ENCODE assay signal across 32 cellular contexts in the genomic region with DNA sequence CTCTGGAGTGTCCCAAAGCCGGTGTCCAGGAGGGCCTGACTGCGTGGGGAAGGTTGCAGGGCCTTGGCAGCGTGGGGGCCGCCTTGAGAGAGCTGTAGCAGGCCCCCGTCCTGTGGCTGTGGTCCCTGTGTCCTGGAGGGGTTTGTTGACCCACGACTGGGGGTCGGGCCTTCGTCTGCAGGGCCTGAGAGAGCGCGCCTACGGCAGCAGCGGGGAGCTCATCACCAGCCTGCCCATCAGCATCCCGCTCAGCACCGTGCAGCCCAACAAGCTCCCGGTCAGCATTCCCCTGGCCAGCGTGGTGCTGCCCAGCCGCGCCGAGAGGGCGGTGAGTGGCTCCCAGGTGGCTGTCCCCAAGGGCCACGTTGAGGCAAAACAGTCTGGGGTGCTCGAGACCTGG. TPM values are rescaled to one million over a fixed set of nuclear protein-coding genes. Genes with fewer than 3 reads are reported as not detected.
"Had no signal": no experiment of that assay in that cellular context is flagged by ENCODE, and none has a peak within 500 bp of the region (broad histone marks: within the 10 kb centered on the region; RNA-seq: fewer than 3 reads in every experiment).

No MANE protein-coding gene starts in this region.

- H3K4me3 Mint-ChIP-seq: mesothelial cell of epicardium, natural killer cell, nephron progenitor cell had no signal

- H3K4me2 ChIP-seq: hepatocyte had no signal

- H3K9me3 Mint-ChIP-seq: mesothelial cell of epicardium; naive B cell; natural killer cell; nephron progenitor cell; stimulated activated naive B cell treated with anti-CD40 and anti-IgM and Interleukin-4, amounts not matched to agents 10 μg/mL and 1 μg/mL and 100 μg/mL, for 72 hours had no signal

- H3K27me3 ChIP-seq: hepatocyte, pancreas, sigmoid colon, spleen, stomach, testis, thyroid gland, transverse colon, upper lobe of left lung, vagina had no signal

- H3K27me3 Mint-ChIP-seq: naive B cell; stimulated activated naive B cell treated with anti-CD40 and anti-IgM and Interleukin-4, amounts not matched to agents 10 μg/mL and 1 μg/mL and 100 μg/mL, for 72 hours had no signal

- H3K27ac Mint-ChIP-seq: mesothelial cell of epicardium, natural killer cell had no signal

- H3K4me3 ChIP-seq: hepatocyte, left ventricle myocardium inferior, lung, pancreas, prostate gland, sigmoid colon, spleen, stomach, testis, thyroid gland, transverse colon, upper lobe of left lung, vagina had no signal

- H3K4me1 ChIP-seq: pancreas, prostate gland, thyroid gland had no signal

- DNase-seq: islet precursor cell; left ventricle myocardium inferior; mesendoderm; naive B cell; natural killer cell; nephron progenitor cell; nucleus accumbens; pancreas; posterior cingulate gyrus; retina; right cardiac atrium; sigmoid colon; small intestine; spleen; stimulated activated CD4-positive, alpha-beta T cell treated with anti-CD3 and anti-CD28 coated beads, Interleukin-4, amount 100 ng/mL, for 4 hours; stimulated activated CD8-positive, alpha-beta memory T cell treated with anti-CD3 and anti-CD28 coated beads, Interleukin-4, amount 100 ng/mL, for 48 hours; stimulated activated naive B cell treated with anti-CD40 and anti-IgM and Interleukin-4, amounts not matched to agents 10 μg/mL and 1 μg/mL and 100 μg/mL, for 72 hours; stimulated activated naive CD8-positive, alpha-beta T cell treated with anti-CD3 and anti-CD28 coated beads, Interleukin-15, Interleukin-2, amounts not matched to agents 100 U/mL and 50 U/mL, for 24 hours; stomach; testis; thyroid gland; transverse colon had no signal

- ATAC-seq: natural killer cell; pancreas; stimulated activated naive B cell treated with anti-CD40 and anti-IgM and Interleukin-4, amounts not matched to agents 10 μg/mL and 1 μg/mL and 100 μg/mL, for 72 hours; stimulated activated naive CD8-positive, alpha-beta T cell treated with anti-CD3 and anti-CD28 coated beads, Interleukin-15, Interleukin-2, amounts not matched to agents 100 U/mL and 50 U/mL, for 24 hours had no signal

- H3K27ac ChIP-seq: hepatocyte, left ventricle myocardium inferior, pancreas, prostate gland, sigmoid colon, stomach, testis, thyroid gland, transverse colon, upper lobe of left lung, vagina had no signal

- H3K4me1 Mint-ChIP-seq: mesothelial cell of epicardium had no signal

- H3K9me3 ChIP-seq: left ventricle myocardium inferior, pancreas, prostate gland, sigmoid colon, spleen, stomach, testis, thyroid gland, transverse colon, upper lobe of left lung, vagina had no signal

- H3K79me2 ChIP-seq: hepatocyte had no signal

- H3K36me3 Mint-ChIP-seq: natural killer cell had no signal

- FAIRE-seq: pancreas, small intestine had no signal

- H2AFZ ChIP-seq: hepatocyte had no signal

RNA-seq across cellular contexts. Expression of a gene that starts 31.5 kb away (rescaled TPM):
- total RNA-seq: kidney epithelial cell, urinary bladder had no signal

RNA-seq across cellular contexts. Expression of a gene that starts 38.6 kb away (rescaled TPM):
- total RNA-seq: lower leg skin, mononuclear cell, right cardiac atrium, thyroid gland, vagina had no signal
